ENCODE assay signal across 28 cellular contexts in genomic region chr11:62000539-62001446, GRCh38. TPM values are rescaled to one million over a fixed set of nuclear protein-coding genes. Genes with fewer than 3 reads are reported as not detected.
DNase-seq lines count a peak whose midpoint lies in the region; ATAC-seq, FAIRE-seq and TF ChIP-seq lines count a peak whose summit lies in the region.
"Had no signal": no experiment of that assay in that cellular context is flagged by ENCODE, and none has a peak within 500 bp of the region (broad histone marks: within the 10 kb centered on the region; RNA-seq: fewer than 3 reads in every experiment).

No MANE protein-coding gene starts in this region.

- no peak overlapping the region for H2BK120ac ChIP-seq in H9 (ENCODE audit: low read depth, low read length, poor library complexity, severe bottlenecking)

- no peak overlapping the region for H3K14ac ChIP-seq in H9 (ENCODE audit: insufficient read depth, low read length)

- H3K79me2 ChIP-seq in H9 (ENCODE audit: insufficient read depth, low read length) = no peaks in the 10 kb centered on the region

- CTCF ChIA-PET in A549 (lab: Yijun Ruan, JAX) = interaction anchor here (1.1 kb wide), 1 partner anchor 53 kb away, joined by 4 read pairs; no protein-coding TSS in a partner anchor
- CTCF ChIA-PET in RWPE1 (lab: Yijun Ruan, JAX) = no interaction called here

- no peak for DNase-seq in A549 (ENCODE audit: low read depth in 1 of 2, low spot score in 1 of 2)
- no peak for DNase-seq in RWPE1 (ENCODE audit: low spot score)
- DNase-seq in left colon = no peak
- no peak for DNase-seq in T-helper 1 cell
- no peak for DNase-seq in H9
- no peak for DNase-seq in activated T-cell treated with anti-CD3 and anti-CD28 coated beads, Interleukin-2, amount 50 U/mL, for 4 hours
- DNase-seq: activated CD4-positive, alpha-beta T cell treated with anti-CD3 and anti-CD28 coated beads for 36 hours; activated CD8-positive, alpha-beta T cell treated with anti-CD3 and anti-CD28 coated beads, Interleukin-2, amount 10 ng/mL, durations not matched to agents 7 days and 5 days; CD8-positive, alpha-beta memory T cell; erythroblast; GM23248; left ventricle myocardium inferior; naive thymus-derived CD4-positive, alpha-beta T cell; NCI-H1048; NCI-H446; NCI-H748 treated with DMSO at 0.1 percent for 48 hours; occipital lobe; stimulated activated CD4-positive, alpha-beta T cell treated with anti-CD3 and anti-CD28 coated beads, Interleukin-15, amount 100 ng/mL, for 24 hours; stimulated activated CD4-positive, alpha-beta T cell treated with anti-CD3 and anti-CD28 coated beads, Interleukin-4, amount 100 ng/mL, for 4 hours had no signal

- H3K9me3 ChIP-seq in A549 (peaks cover 19% of the 10 kb centered on the region), neutrophil (no peaks in the 10 kb centered on the region), H9 (ENCODE audit: control insufficient read depth, low read depth, low read length) (no peaks in the 10 kb centered on the region)

- no peak overlapping the region for H3K18ac ChIP-seq in H9 (ENCODE audit: insufficient read length, low read depth, low read length)

- H3K23me2 ChIP-seq in H9 (ENCODE audit: insufficient read length, low read depth, low read length, poor library complexity, severe bottlenecking) = no peaks in the 10 kb centered on the region

- peaks cover 1 to 17% (median 14%) of the 10 kb centered on the region in 3 experiments for H3K36me3 Mint-ChIP-seq in H9 (ENCODE audit: insufficient read depth in 1 of 3, low read depth in 3 of 3)
- H3K36me3 Mint-ChIP-seq in activated T-cell treated with anti-CD3 and anti-CD28 coated beads, Interleukin-2, amount 50 U/mL, for 4 hours (ENCODE audit: insufficient read depth) = peaks cover 12% of the 10 kb centered on the region

- FAIRE-seq in A549 (lab: Jason Lieb, UNC) = no peak
- FAIRE-seq: A204.1, RCC 7860 had no signal

- H3K9ac ChIP-seq in H9 (ENCODE audit: extremely low read depth, insufficient read length, low read length) = no peak overlapping the region
- H3K9ac ChIP-seq: GM23248 had no signal

- H3K27me3 ChIP-seq in neutrophil (no peaks in the 10 kb centered on the region), H9 (ENCODE audit: insufficient read depth, low read length) (no peaks in the 10 kb centered on the region)
- H3K27me3 ChIP-seq: ascending aorta, upper lobe of left lung had no signal

- no peak overlapping the region for H2AFZ ChIP-seq in H9 (ENCODE audit: low read length)
- H2AFZ ChIP-seq: GM23248 had no signal

- ATAC-seq in A549 (no peak), left colon (peak; percentile 31), GM19467 (IDR thresholded peaks at IDR 0.05; ENCODE audit: unreplicated experiment) (no peak)
- ATAC-seq in activated T-cell treated with anti-CD3 and anti-CD28 coated beads, Interleukin-2, amount 50 U/mL, for 4 hours = no peak
- ATAC-seq: activated CD4-positive, alpha-beta T cell treated with anti-CD3 and anti-CD28 coated beads for 36 hours; activated CD8-positive, alpha-beta T cell treated with anti-CD3 and anti-CD28 coated beads, Interleukin-2, amount 10 ng/mL, durations not matched to agents 7 days and 5 days; naive thymus-derived CD4-positive, alpha-beta T cell had no signal

- no peak overlapping the region for H3K4ac ChIP-seq in H9 (ENCODE audit: low read depth, low read length)

- TF ChIP-seq CTCF in A549 (IDR thresholded peaks at IDR 0.05) = no peak
- TF ChIP-seq CTCF in RWPE1 (conservative IDR thresholded peaks at IDR 0.05; ENCODE audit: low read depth) = no peak
- no peak for TF ChIP-seq CTCF in neutrophil (IDR thresholded peaks at IDR 0.05)
- no peak for TF ChIP-seq CTCF in H9 (conservative IDR thresholded peaks at IDR 0.05)

- no peak overlapping the region for H3K4me3 Mint-ChIP-seq in H9
- H3K4me3 Mint-ChIP-seq in activated T-cell treated with anti-CD3 and anti-CD28 coated beads, Interleukin-2, amount 50 U/mL, for 4 hours = no peak overlapping the region
- H3K4me3 Mint-ChIP-seq: activated CD4-positive, alpha-beta T cell treated with anti-CD3 and anti-CD28 coated beads for 36 hours; activated CD8-positive, alpha-beta T cell treated with anti-CD3 and anti-CD28 coated beads, Interleukin-2, amount 10 ng/mL, durations not matched to agents 7 days and 5 days; activated naive CD8-positive, alpha-beta T cell; CD8-positive, alpha-beta memory T cell; naive thymus-derived CD4-positive, alpha-beta T cell had no signal

- H3K4me1 ChIP-seq in A549 (peaks cover 37% of the 10 kb centered on the region), neutrophil (ENCODE audit: control insufficient read depth in 1 of 2, insufficient read depth in 1 of 2, low read depth in 1 of 2, low read length in 1 of 2) (peaks cover 8 to 14% of the 10 kb centered on the region in 2 experiments), H9 (ENCODE audit: insufficient read depth, low read length) (no peaks in the 10 kb centered on the region)

- H3K4me1 Mint-ChIP-seq in H9 = peaks cover 19 to 33% of the 10 kb centered on the region in 2 experiments
- H3K4me1 Mint-ChIP-seq in activated T-cell treated with anti-CD3 and anti-CD28 coated beads, Interleukin-2, amount 50 U/mL, for 4 hours (ENCODE audit: low read depth) = no peaks in the 10 kb centered on the region
- H3K4me1 Mint-ChIP-seq: activated CD4-positive, alpha-beta T cell treated with anti-CD3 and anti-CD28 coated beads for 36 hours; CD8-positive, alpha-beta memory T cell; naive thymus-derived CD4-positive, alpha-beta T cell had no signal

- H3K27ac ChIP-seq in A549 (peak overlapping the region; percentile 90 to 91), RWPE1 (peak overlapping the region; percentile 1; the same call in 1 of the 2 replicates), neutrophil (peak overlapping the region; percentile 3), H9 (ENCODE audit: insufficient read length, low read depth, low read length) (no peak overlapping the region)
- H3K27ac ChIP-seq: ascending aorta, coronary artery, GM23248, left ventricle myocardium inferior, upper lobe of left lung had no signal

- no peaks in the 10 kb centered on the region for H3K79me1 ChIP-seq in H9 (ENCODE audit: insufficient read depth, low read depth, low read length, poor library complexity, severe bottlenecking)

- H2AK5ac ChIP-seq in H9 (ENCODE audit: insufficient read length, low read length) = no peak overlapping the region

- TF ChIP-seq POLR2A in A549 (IDR thresholded peaks at IDR 0.05; ENCODE audit: low read length) = no peak

- no peak overlapping the region for H2BK15ac ChIP-seq in H9 (ENCODE audit: low read depth, low read length)

- H4K5ac ChIP-seq in H9 (ENCODE audit: insufficient read length, low read depth, low read length) = no peak overlapping the region

- TF ChIP-seq RAD21 in A549 (conservative IDR thresholded peaks at IDR 0.05 in 1 of 2, IDR thresholded peaks at IDR 0.05 in 1 of 2) = no peak

- intact Hi-C loops in left colon (cut with DNase I, micrococcal nuclease) = no loop called here

- H4K8ac ChIP-seq in H9 (replicated peaks; ENCODE audit: insufficient read length, low read depth, low read length) = no peak overlapping the region

- no peak overlapping the region for H2BK5ac ChIP-seq in H9 (ENCODE audit: insufficient read length, low read length)

- 94% methylated on average over 22 of the region's 23 CpGs for WGBS in A549 (ENCODE audit: missing lambda C conversion rate)
- WGBS in H9 (ENCODE audit: extremely low coverage, insufficient read length, low lambda C conversion rate) = no CpG with 5 or more reads among the region's 23 CpGs

- POLR2A ChIA-PET in A549 (lab: Yijun Ruan, JAX) (interaction anchor here (1.3 kb wide), 1 partner anchor 33 kb away, joined by 5 read pairs; the partner anchor contains the start of gene FTH1), RWPE1 (lab: Yijun Ruan, JAX; ENCODE audit: low non-redundant PET) (no interaction called here)

- H4K20me1 ChIP-seq in H9 (ENCODE audit: control insufficient read depth, insufficient read depth, insufficient read length) = no peaks in the 10 kb centered on the region

- no peak overlapping the region for H4K91ac ChIP-seq in H9 (ENCODE audit: insufficient read length, low read depth, low read length)

- H3K36me3 ChIP-seq in neutrophil = no peaks in the 10 kb centered on the region
- H3K36me3 ChIP-seq: left ventricle myocardium inferior, upper lobe of left lung had no signal

- H3K9me3 Mint-ChIP-seq in H9 = peaks cover 15 to 18% of the 10 kb centered on the region in 2 experiments
- peaks cover 9% of the 10 kb centered on the region for H3K9me3 Mint-ChIP-seq in activated T-cell treated with anti-CD3 and anti-CD28 coated beads, Interleukin-2, amount 50 U/mL, for 4 hours

- H3T11ph ChIP-seq in H9 (ENCODE audit: low read length) = no peak overlapping the region

- no peak overlapping the region for H2BK12ac ChIP-seq in H9 (ENCODE audit: insufficient read length, low read depth, low read length)

- no peaks in the 10 kb centered on the region for H3K27me3 Mint-ChIP-seq in H9 (ENCODE audit: low read depth)
- H3K27me3 Mint-ChIP-seq in activated T-cell treated with anti-CD3 and anti-CD28 coated beads, Interleukin-2, amount 50 U/mL, for 4 hours (ENCODE audit: low read depth) = peaks cover 10% of the 10 kb centered on the region
- H3K27me3 Mint-ChIP-seq: activated naive CD8-positive, alpha-beta T cell; naive thymus-derived CD4-positive, alpha-beta T cell had no signal

- H3K4me2 ChIP-seq in A549 = peak overlapping the region; percentile 47
- no peak overlapping the region for H3K4me2 ChIP-seq in H9 (ENCODE audit: insufficient read depth, insufficient read length, low read length)

- H3K23ac ChIP-seq in H9 (ENCODE audit: insufficient read length, low read depth, low read length) = no peak overlapping the region

- TF ChIP-seq EP300 in A549 (IDR thresholded peaks at IDR 0.05) = no peak

- H3K4me3 ChIP-seq in A549 (no peak overlapping the region), neutrophil (ENCODE audit: low read depth in 1 of 2, low read length in 1 of 2) (no peak overlapping the region)
- H3K4me3 ChIP-seq: ascending aorta, coronary artery, GM23248, left ventricle myocardium inferior, upper lobe of left lung had no signal

- H2BK20ac ChIP-seq in H9 (ENCODE audit: low read depth, low read length, poor library complexity, severe bottlenecking) = no peak overlapping the region

- H3K27ac Mint-ChIP-seq in H9 = no peak overlapping the region; a peak in 1 of 7 replicates
- H3K27ac Mint-ChIP-seq: activated CD4-positive, alpha-beta T cell treated with anti-CD3 and anti-CD28 coated beads for 36 hours; activated CD8-positive, alpha-beta T cell treated with anti-CD3 and anti-CD28 coated beads, Interleukin-2, amount 10 ng/mL, durations not matched to agents 7 days and 5 days; activated naive CD8-positive, alpha-beta T cell; activated T-helper 2 cell treated with anti-CD3 and anti-CD28 coated beads, Interferon-gamma antibody, Interleukin-2, Interleukin-4, amounts not matched to agents 10 μg/mL and 5 μg/mL and 100 μg/mL, durations not matched to agents 14 hours and 24 hours and 36 hours had no signal

- no peak overlapping the region for H3K56ac ChIP-seq in H9 (ENCODE audit: insufficient read length, low read depth, low read length)

RNA-seq across cellular contexts. Expression of gene FTH1, which starts 33.4 kb away (rescaled TPM):
- polyA plus RNA-seq in A549 (2011; rRNA removed) (2,791 and 4,959 TPM in 2 replicates), A549 (2017; fragmentation: RNase III; extraction: RNeasy Plus Mini Kit Qiagen cat#74134 plus additional on column Dnase treatment) (12,354 to 13,747 TPM (median 12,799 TPM) in 3 replicates)
- polyA plus RNA-seq in A549 (2012; cell fraction: cytosol; rRNA removed) = 6,916 and 9,060 TPM in 2 replicates
- 2,875 and 3,583 TPM in 2 replicates for polyA plus RNA-seq in A549 (2012; cell fraction: nucleus; rRNA removed)
- 2,337 and 2,680 TPM in 2 replicates for polyA minus RNA-seq in A549 (2011; rRNA and poly(A)+ RNA removed)
- total RNA-seq in left colon (1,000 to 10,000 TPM; 4,322 to 5,591 TPM), H9 (2021) (1,505 and 1,558 TPM in 2 replicates)
- 100 to 1,000 TPM; 351 to 505 (median 363) TPM for total RNA-seq in activated T-cell treated with anti-CD3 and anti-CD28 coated beads, Interleukin-2, amount 50 U/mL, for 4 hours

RNA-seq across cellular contexts. Expression of gene BEST1, which starts 50.6 kb away (rescaled TPM):
- polyA plus RNA-seq in A549 (2011; rRNA removed) (1.2 and 1.5 TPM in 2 replicates), A549 (2017; fragmentation: RNase III; extraction: RNeasy Plus Mini Kit Qiagen cat#74134 plus additional on column Dnase treatment) (0.98 to 2.1 TPM (median 1.9 TPM) in 3 replicates)
- 0.23 and 0.29 TPM in 2 replicates for polyA plus RNA-seq in A549 (2012; cell fraction: cytosol; rRNA removed)
- 0.22 and 0.32 TPM in 2 replicates for polyA plus RNA-seq in A549 (2012; cell fraction: nucleus; rRNA removed)
- polyA minus RNA-seq in A549 (2011; rRNA and poly(A)+ RNA removed) = 2.0 and 2.2 TPM in 2 replicates
- total RNA-seq in left colon (1 to 10 TPM in 1 of 2 donors, under 1 TPM in 1; 0.64 to 1.6 TPM), H9 (2021) (0.18 and 0.24 TPM in 2 replicates)
- not detected for total RNA-seq in activated T-cell treated with anti-CD3 and anti-CD28 coated beads, Interleukin-2, amount 50 U/mL, for 4 hours
- total RNA-seq: activated CD8-positive, alpha-beta T cell treated with anti-CD3 and anti-CD28 coated beads, Interleukin-2, amount 10 ng/mL, durations not matched to agents 7 days and 5 days; activated T-helper 2 cell treated with anti-CD3 and anti-CD28 coated beads, Interferon-gamma antibody, Interleukin-2, Interleukin-4, amounts not matched to agents 10 μg/mL and 5 μg/mL and 100 μg/mL, durations not matched to agents 14 hours and 24 hours and 36 hours had no signal
